In the genomic region with DNA sequence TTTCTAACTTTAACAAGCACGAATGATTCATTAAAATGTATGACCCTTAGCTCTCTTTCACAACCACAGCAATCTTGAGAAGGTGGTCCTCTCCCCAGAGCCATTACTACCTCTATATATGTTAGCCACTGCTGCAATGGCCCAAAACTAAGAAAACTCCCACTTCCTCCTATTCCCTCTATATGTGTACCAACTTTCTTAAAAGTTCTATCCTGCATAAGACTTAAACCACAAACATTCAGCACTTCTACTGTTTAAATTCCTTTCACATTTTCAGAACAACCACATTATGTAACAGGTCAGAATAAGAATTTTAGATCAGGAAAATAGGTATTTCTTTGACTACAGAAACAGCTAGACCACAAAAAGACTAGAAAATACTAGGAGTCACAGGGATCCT, we compare ENCODE assay signal across 12 cellular contexts. TPM values are rescaled to one million over a fixed set of nuclear protein-coding genes. Genes with fewer than 3 reads are reported as not detected.
DNase-seq lines count a peak whose midpoint lies in the region; ATAC-seq lines count a peak whose summit lies in the region.
"Had no signal": no experiment of that assay in that cellular context is flagged by ENCODE, and none has a peak within 500 bp of the region (broad histone marks: within the 10 kb centered on the region; RNA-seq: fewer than 3 reads in every experiment).

No MANE protein-coding gene starts in this region.

- H3K27me3 Mint-ChIP-seq in T-helper 17 cell = no peaks in the 10 kb centered on the region

- peak overlapping the region; percentile 67 for H3K4me3 Mint-ChIP-seq in T-helper 17 cell

- DNase-seq in ELR (ENCODE audit: low read depth) (peak; percentile 39), H4 (ENCODE audit: low spot score) (peak; percentile 38), T-helper 17 cell (no peak), kidney glomerular epithelial cell (lab: John Stamatoyannopoulos, UW) (peak; percentile 43), DMS 273 treated with DMSO at 0.1 percent for 48 hours (lab: John Stamatoyannopoulos, UW) (no peak)
- DNase-seq: Karpas-422, left colon, NCI-H526 treated with DMSO at 0.1 percent for 48 hours, posterior cingulate gyrus had no signal

- H3K9me3 ChIP-seq in T-helper 17 cell (ENCODE audit: control insufficient read depth, low read length, poor library complexity, severe bottlenecking) = no peaks in the 10 kb centered on the region

- H3K27ac Mint-ChIP-seq in T-helper 17 cell = peak overlapping the region; percentile 77

- H3K4me1 Mint-ChIP-seq in T-helper 17 cell = peaks cover 33% of the 10 kb centered on the region

- no peak for ATAC-seq in T-helper 17 cell
- ATAC-seq in GM21529 (IDR thresholded peaks at IDR 0.05; ENCODE audit: unreplicated experiment) = no peak
- ATAC-seq in HG03342 (IDR thresholded peaks at IDR 0.05; ENCODE audit: unreplicated experiment) = no peak
- ATAC-seq: left colon had no signal

- H3K36me3 Mint-ChIP-seq in T-helper 17 cell (ENCODE audit: low read depth) = peaks cover 10% of the 10 kb centered on the region

RNA-seq across cellular contexts. Expression of gene WASL, which starts 36.2 kb away (rescaled TPM):
- total RNA-seq in H4 (2014; rRNA removed; shearing (Covaris generic)) = 7.9 and 12.8 TPM in 2 replicates
- total RNA-seq in T-helper 17 cell = 1 to 10 TPM; 9.5 to 10.0 TPM

RNA-seq across cellular contexts. Expression of gene LMOD2, which starts 57.0 kb away (rescaled TPM):
- not detected in 2 replicates for total RNA-seq in H4 (2014; rRNA removed; shearing (Covaris generic))
- total RNA-seq in T-helper 17 cell = not detected
- total RNA-seq: Daoy, left colon had no signal

Comparison
In these comparisons a context has a peak if more than half of its experiments do, and no peak if none do; other contexts are left out.
1. DNase-seq: peak in ELR (single experiment), H4 (single experiment) and kidney glomerular epithelial cell (single experiment); none in T-helper 17 cell (0 of 3) and DMS 273 treated with DMSO at 0.1 percent for 48 hours (single experiment).